Comparison of ENCODE assay signal across 12 cellular contexts in the genomic region with DNA sequence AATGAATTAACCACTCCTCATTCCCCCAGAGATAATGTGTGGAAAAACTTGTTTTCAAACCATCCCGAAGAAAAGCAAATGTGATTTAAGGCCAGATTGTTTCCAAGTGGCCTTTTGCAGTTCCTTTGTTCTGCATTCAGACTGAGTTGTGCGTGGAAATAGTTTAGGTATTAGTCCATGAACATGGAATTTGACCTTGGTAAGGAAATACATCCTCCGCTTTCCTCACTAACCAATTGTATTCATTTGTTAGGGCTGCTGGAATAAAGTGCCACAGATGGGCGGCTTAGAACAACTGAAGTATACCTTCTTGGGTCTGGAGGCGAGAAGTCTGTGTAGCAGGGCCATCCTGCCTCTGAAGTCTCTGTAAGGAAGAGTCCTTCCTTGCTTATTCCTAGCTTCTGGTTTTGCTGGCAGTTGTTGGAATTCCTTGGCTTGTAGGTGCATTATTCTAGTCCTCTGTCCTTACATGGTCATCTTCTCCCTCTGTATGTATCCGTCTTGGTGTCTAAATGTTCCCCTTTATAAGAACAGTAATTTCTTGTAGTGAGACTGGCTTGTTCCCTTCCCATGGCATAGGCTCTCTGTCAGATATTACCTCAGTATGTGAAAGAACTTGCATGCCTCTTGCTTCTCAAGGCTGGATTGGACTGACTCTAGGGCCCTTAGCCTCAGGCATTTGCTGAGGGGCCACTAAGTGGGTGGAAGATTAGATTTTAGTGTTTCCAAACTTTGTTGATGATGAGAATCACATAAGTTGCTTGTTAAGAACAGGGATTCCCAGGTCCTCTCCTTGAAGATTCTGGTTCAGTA. TPM values are rescaled to one million over a fixed set of nuclear protein-coding genes. Genes with fewer than 3 reads are reported as not detected.
DNase-seq lines count a peak whose midpoint lies in the region; ATAC-seq and TF ChIP-seq lines count a peak whose summit lies in the region.
"Had no signal": no experiment of that assay in that cellular context is flagged by ENCODE, and none has a peak within 500 bp of the region (broad histone marks: within the 10 kb centered on the region; RNA-seq: fewer than 3 reads in every experiment).

No MANE protein-coding gene starts in this region.

- H3K9me3 Mint-ChIP-seq in activated T-helper 1 cell treated with anti-CD3 and anti-CD28 coated beads, Interleukin-12 subunit alpha, Interleukin-12 subunit beta, Interleukin-2, Interleukin-4 antibody, amounts not matched to agents 30 ng/mL and 10 ng/mL and 1 ng/mL, durations not matched to agents 14 hours and 24 hours and 36 hours: no peaks in the 10 kb centered on the region
- H3K9me3 Mint-ChIP-seq: stimulated activated naive CD8-positive, alpha-beta T cell treated with anti-CD3 and anti-CD28 coated beads, Interleukin-15, Interleukin-2, amounts not matched to agents 100 ng/mL and 50 ng/mL, for 24 hours had no signal

- peaks cover 56% of the 10 kb centered on the region for H4K20me1 ChIP-seq in IMR-90 (ENCODE audit: insufficient read depth, low read length)

- H3K9me1 ChIP-seq in IMR-90 (ENCODE audit: insufficient read depth, low read length): peaks cover 23% of the 10 kb centered on the region

- H3K4me2 ChIP-seq in IMR-90 (ENCODE audit: low read depth, low read length) (peak overlapping the region; percentile 62), mesenchymal stem cell (ENCODE audit: low read length, poor library complexity, severe bottlenecking) (peak overlapping the region; percentile 0)

- H3K9ac ChIP-seq in IMR-90 (ENCODE audit: low read depth, low read length): peak overlapping the region; percentile 48; the same call in 1 of the 2 replicates
- H3K9ac ChIP-seq in mesenchymal stem cell (ENCODE audit: low read length): peak overlapping the region; percentile 29

- H3K9me3 ChIP-seq in IMR-90 (ENCODE audit: control insufficient read depth, insufficient read depth, low read length): no peaks in the 10 kb centered on the region
- no peaks in the 10 kb centered on the region for H3K9me3 ChIP-seq in mesenchymal stem cell (ENCODE audit: control insufficient read depth, low read length)
- no peaks in the 10 kb centered on the region for H3K9me3 ChIP-seq in transverse colon
- H3K9me3 ChIP-seq: left lung had no signal

- peaks cover 22% of the 10 kb centered on the region for H3K36me3 ChIP-seq in IMR-90 (ENCODE audit: control insufficient read depth, insufficient read depth, low read length)
- H3K36me3 ChIP-seq in mesenchymal stem cell (ENCODE audit: control insufficient read depth in 1 of 2, insufficient read depth in 2 of 2, low read depth in 1 of 2, low read length in 2 of 2): peaks cover 7 to 48% of the 10 kb centered on the region in 2 experiments
- no peaks in the 10 kb centered on the region for H3K36me3 ChIP-seq in transverse colon
- H3K36me3 ChIP-seq: left lung had no signal

- H3K4me1 ChIP-seq in IMR-90 (ENCODE audit: control insufficient read depth, insufficient read depth, low read length) (peaks cover 26% of the 10 kb centered on the region), mesenchymal stem cell (ENCODE audit: control insufficient read depth, insufficient read depth, low read depth, low read length) (peaks cover 9% of the 10 kb centered on the region), transverse colon (no peaks in the 10 kb centered on the region)

- peak overlapping the region; percentile 95 for H3K14ac ChIP-seq in IMR-90 (replicated peaks; ENCODE audit: low read depth, low read length)
- no peak overlapping the region for H3K14ac ChIP-seq in mesenchymal stem cell (ENCODE audit: low read length in 2 of 2)

- 0 out of 2 replicates have a peak, but pooled peaks have one; percentile 1 for TF ChIP-seq RAD21 in IMR-90 (IDR thresholded peaks at IDR 0.05; ENCODE audit: low read length)

- H3K56ac ChIP-seq in IMR-90 (ENCODE audit: extremely low read depth, insufficient read depth, low read length): peak overlapping the region; percentile 83

- no peak overlapping the region for H3K4me3 ChIP-seq in IMR-90 (ENCODE audit: insufficient read depth, low read depth, low read length)
- H3K4me3 ChIP-seq in choroid plexus epithelial cell (ENCODE audit: low read depth, low read length): no peak overlapping the region
- H3K4me3 ChIP-seq in mesenchymal stem cell (ENCODE audit: insufficient read depth in 1 of 2, low read depth in 1 of 2, low read length in 2 of 2): no peak overlapping the region
- H3K4me3 ChIP-seq in transverse colon: no peak overlapping the region
- H3K4me3 ChIP-seq: left lung had no signal

- TF ChIP-seq CTCF in IMR-90 (conservative IDR thresholded peaks at IDR 0.05; ENCODE audit: low read depth, low read length) (no peak), choroid plexus epithelial cell (conservative IDR thresholded peaks at IDR 0.05; ENCODE audit: low read depth, low read length) (no peak), transverse colon (IDR thresholded peaks at IDR 0.05) (no peak)

- WGBS in IMR-90 (ENCODE audit: extremely low coverage in 2 of 2, insufficient read length in 1 of 2), 2 experiments: 40% methylated on average over 1 of the region's 6 CpGs; no CpG with 5 or more reads in 1 of the 2 experiments
- WGBS in mesenchymal stem cell: 33% methylated on average over 5 of the region's 6 CpGs
- WGBS in transverse colon (ENCODE audit: low coverage in 1 of 2), 2 donors: 53 to 78% methylated on average over 2 to 6 of the region's 6 CpGs

- H4K8ac ChIP-seq in IMR-90 (ENCODE audit: low read depth in 2 of 2, low read length in 2 of 2): peak overlapping the region; percentile 48 to 88
- peak overlapping the region; percentile 55 for H4K8ac ChIP-seq in mesenchymal stem cell (ENCODE audit: low read length)

- dilution Hi-C loops in IMR-90 (cut with HindIII; ENCODE audit: low sequenced_read_pairs, unreplicated experiment): no loop called here

- H2BK120ac ChIP-seq in IMR-90 (ENCODE audit: low read depth, low read length): peak overlapping the region; percentile 83
- peak overlapping the region; percentile 64 for H2BK120ac ChIP-seq in mesenchymal stem cell (ENCODE audit: low read depth, low read length)

- DNase-seq in IMR-90: peak; percentile 95
- peak; percentile 97 for DNase-seq in choroid plexus epithelial cell (ENCODE audit: low read depth)
- DNase-seq in mesenchymal stem cell: peak; percentile 83
- no peak for DNase-seq in transverse colon
- DNase-seq in activated T-helper 1 cell treated with anti-CD3 and anti-CD28 coated beads, Interleukin-12 subunit alpha, Interleukin-12 subunit beta, Interleukin-2, Interleukin-4 antibody, amounts not matched to agents 30 ng/mL and 10 ng/mL and 1 ng/mL, durations not matched to agents 14 hours and 24 hours and 36 hours (ENCODE audit: low spot score): no peak
- no peak for DNase-seq in effector CD8-positive, alpha-beta T cell (lab: John Stamatoyannopoulos, UW)
- DNase-seq in NCI-H2196 treated with DMSO at 0.1 percent for 48 hours (lab: John Stamatoyannopoulos, UW; ENCODE audit: unreplicated experiment): no peak
- DNase-seq: effector memory CD4-positive, alpha-beta T cell; left lung; NCI-H1694 had no signal

- peak overlapping the region; percentile 27 for H4K5ac ChIP-seq in IMR-90 (ENCODE audit: low read depth, low read length)

- H3K27ac Mint-ChIP-seq in activated T-helper 1 cell treated with anti-CD3 and anti-CD28 coated beads, Interleukin-12 subunit alpha, Interleukin-12 subunit beta, Interleukin-2, Interleukin-4 antibody, amounts not matched to agents 30 ng/mL and 10 ng/mL and 1 ng/mL, durations not matched to agents 14 hours and 24 hours and 36 hours: no peak overlapping the region
- H3K27ac Mint-ChIP-seq: stimulated activated naive CD8-positive, alpha-beta T cell treated with anti-CD3 and anti-CD28 coated beads, Interleukin-15, Interleukin-2, amounts not matched to agents 100 ng/mL and 50 ng/mL, for 24 hours had no signal

- H4K91ac ChIP-seq in IMR-90 (ENCODE audit: insufficient read depth, low read depth, low read length) (peak overlapping the region; percentile 87), mesenchymal stem cell (ENCODE audit: low read length) (peak overlapping the region; percentile 59)

- peak overlapping the region; percentile 89 for H3K27ac ChIP-seq in IMR-90 (ENCODE audit: insufficient read depth, low read length)
- H3K27ac ChIP-seq in mesenchymal stem cell (ENCODE audit: low read length, poor library complexity, severe bottlenecking): peak overlapping the region; percentile 100
- H3K27ac ChIP-seq in transverse colon: peak overlapping the region in 3 of 4 donors; percentile 10 to 51 (median 42)
- H3K27ac ChIP-seq: left lung had no signal

- peak overlapping the region; percentile 0 for H2AK9ac ChIP-seq in IMR-90 (replicated peaks; ENCODE audit: low read depth, low read length, poor library complexity)

- H2AK5ac ChIP-seq in IMR-90 (ENCODE audit: low read depth, low read length) (peak overlapping the region; percentile 83), mesenchymal stem cell (ENCODE audit: low read length, severe bottlenecking) (peak overlapping the region; percentile 90)

- H2AFZ ChIP-seq in IMR-90 (replicated peaks; ENCODE audit: low read length, poor library complexity) (no peak overlapping the region), mesenchymal stem cell (ENCODE audit: low read depth, low read length) (no peak overlapping the region)

- peak overlapping the region; percentile 67 for H2BK15ac ChIP-seq in IMR-90 (ENCODE audit: low read depth, low read length)
- H2BK15ac ChIP-seq in mesenchymal stem cell (ENCODE audit: low read depth, poor library complexity, severe bottlenecking): peak overlapping the region; percentile 57

- H2BK12ac ChIP-seq in mesenchymal stem cell (ENCODE audit: low read length in 2 of 2): peak overlapping the region; percentile 21 to 94

- in situ Hi-C loops in IMR-90 (cut with MboI; ENCODE audit: low sequenced_read_pairs) (no loop called here), transverse colon (cut with MboI; ENCODE audit: low pct_ligation_motif_present in 1 of 4, low pct_unique_long_range_greater_than_20kb in 1 of 4, low sequenced_read_pairs in 3 of 4) (no loop called here)

- no peak overlapping the region for H3K4me3 Mint-ChIP-seq in activated T-helper 1 cell treated with anti-CD3 and anti-CD28 coated beads, Interleukin-12 subunit alpha, Interleukin-12 subunit beta, Interleukin-2, Interleukin-4 antibody, amounts not matched to agents 30 ng/mL and 10 ng/mL and 1 ng/mL, durations not matched to agents 14 hours and 24 hours and 36 hours
- H3K4me3 Mint-ChIP-seq: stimulated activated naive CD8-positive, alpha-beta T cell treated with anti-CD3 and anti-CD28 coated beads, Interleukin-15, Interleukin-2, amounts not matched to agents 100 ng/mL and 50 ng/mL, for 24 hours had no signal

- intact Hi-C loops in IMR-90 (cut with micrococcal nuclease) (no loop called here), transverse colon (cut with DNase I; ENCODE audit: low total_unique reads) (no loop called here)
- intact Hi-C loops in activated T-helper 1 cell treated with anti-CD3 and anti-CD28 coated beads, Interleukin-12 subunit alpha, Interleukin-12 subunit beta, Interleukin-2, Interleukin-4 antibody, amounts not matched to agents 30 ng/mL and 10 ng/mL and 1 ng/mL, durations not matched to agents 14 hours and 24 hours and 36 hours (cut with micrococcal nuclease): no loop called here

- no TSS peak for BruUV-seq in IMR-90 (replicated peaks; lab: Mats Ljungman, UMichigan)

- ATAC-seq in IMR-90 (ENCODE audit: low read depth) (peak; percentile 84), HG03139 (IDR thresholded peaks at IDR 0.05; ENCODE audit: unreplicated experiment) (no peak)
- ATAC-seq: left lung had no signal

- H2BK20ac ChIP-seq in IMR-90 (ENCODE audit: low read depth, low read length): peak overlapping the region; percentile 76

- POLR2A ChIA-PET in IMR-90 (lab: Charles Lee; ENCODE audit: unreplicated experiment): no interaction called here

- H3K23ac ChIP-seq in IMR-90 (ENCODE audit: low read depth, low read length) (peak overlapping the region; percentile 97), mesenchymal stem cell (ENCODE audit: low read length in 2 of 2) (peak overlapping the region in 1 of 2 experiments; percentile 29)

- TF ChIP-seq POLR2A in IMR-90 (IDR thresholded peaks at IDR 0.05; ENCODE audit: low read depth, low read length) (peak; percentile 71; the same call in 1 of the 2 replicates), transverse colon (IDR thresholded peaks at IDR 0.05) (no peak)

- no peak for TF ChIP-seq EP300 in transverse colon (IDR thresholded peaks at IDR 0.05; ENCODE audit: low read depth)

- H2BK5ac ChIP-seq in IMR-90 (ENCODE audit: low read depth, low read length, poor library complexity, severe bottlenecking) (peak overlapping the region; percentile 71), mesenchymal stem cell (ENCODE audit: low read depth, low read length, poor library complexity, severe bottlenecking) (peak overlapping the region; percentile 95)

- H3K36me3 Mint-ChIP-seq in activated T-helper 1 cell treated with anti-CD3 and anti-CD28 coated beads, Interleukin-12 subunit alpha, Interleukin-12 subunit beta, Interleukin-2, Interleukin-4 antibody, amounts not matched to agents 30 ng/mL and 10 ng/mL and 1 ng/mL, durations not matched to agents 14 hours and 24 hours and 36 hours (ENCODE audit: low read depth): no peaks in the 10 kb centered on the region

- H3K27me3 ChIP-seq in IMR-90 (ENCODE audit: control insufficient read depth, insufficient read depth, low read length) (no peaks in the 10 kb centered on the region), mesenchymal stem cell (ENCODE audit: control insufficient read depth in 1 of 2, insufficient read depth in 1 of 2, low read length in 2 of 2) (no peaks in the 10 kb centered on the region), transverse colon (no peaks in the 10 kb centered on the region)
- H3K27me3 ChIP-seq: left lung had no signal

- CTCF ChIA-PET in IMR-90 (lab: Yijun Ruan, JAX): no interaction called here

- peak overlapping the region; percentile 93 for H3K4ac ChIP-seq in IMR-90 (ENCODE audit: low read depth, low read length)
- peak overlapping the region; percentile 60 to 89 for H3K4ac ChIP-seq in mesenchymal stem cell (ENCODE audit: low read depth in 1 of 2, low read length in 2 of 2)

- peaks cover 10 to 67% of the 10 kb centered on the region in 2 experiments for H3K79me1 ChIP-seq in IMR-90 (ENCODE audit: low read depth in 1 of 2, low read length in 2 of 2)
- H3K79me1 ChIP-seq in mesenchymal stem cell (replicated peaks; ENCODE audit: low read length, poor library complexity, severe bottlenecking): no peaks in the 10 kb centered on the region

- H3K18ac ChIP-seq in IMR-90 (ENCODE audit: low read depth, low read length): peak overlapping the region; percentile 26
- peak overlapping the region; percentile 28 to 85 for H3K18ac ChIP-seq in mesenchymal stem cell (ENCODE audit: low read depth in 1 of 2, low read length in 2 of 2)

- H3K4me1 Mint-ChIP-seq in activated T-helper 1 cell treated with anti-CD3 and anti-CD28 coated beads, Interleukin-12 subunit alpha, Interleukin-12 subunit beta, Interleukin-2, Interleukin-4 antibody, amounts not matched to agents 30 ng/mL and 10 ng/mL and 1 ng/mL, durations not matched to agents 14 hours and 24 hours and 36 hours (ENCODE audit: low read depth): no peaks in the 10 kb centered on the region

- no peaks in the 10 kb centered on the region for H3K27me3 Mint-ChIP-seq in activated T-helper 1 cell treated with anti-CD3 and anti-CD28 coated beads, Interleukin-12 subunit alpha, Interleukin-12 subunit beta, Interleukin-2, Interleukin-4 antibody, amounts not matched to agents 30 ng/mL and 10 ng/mL and 1 ng/mL, durations not matched to agents 14 hours and 24 hours and 36 hours (ENCODE audit: insufficient read depth)

RNA-seq across cellular contexts. Expression of gene RAI14, which starts 53.9 kb away (rescaled TPM):
- total RNA-seq in IMR-90 (2012; rRNA removed) (267 and 361 TPM in 2 replicates), transverse colon (10 to 100 TPM; 13.9 to 18.3 (median 15.3) TPM)
- polyA plus RNA-seq in IMR-90 (2012; rRNA removed): 191 and 221 TPM in 2 replicates
- polyA plus RNA-seq in IMR-90 (2012; cell fraction: cytosol; rRNA removed): 68.3 and 80.0 TPM in 2 replicates
- 60.2 and 146 TPM in 2 replicates for polyA plus RNA-seq in IMR-90 (2012; cell fraction: nucleus; rRNA removed; ENCODE audit: low replicate concordance)
- 100 TPM for polyA plus RNA-seq in mesenchymal stem cell (2013, experiment 1 of 2)
- 99.7 TPM for polyA plus RNA-seq in mesenchymal stem cell (2013, experiment 2 of 2)
- total RNA-seq in activated T-helper 1 cell treated with anti-CD3 and anti-CD28 coated beads, Interleukin-12 subunit alpha, Interleukin-12 subunit beta, Interleukin-2, Interleukin-4 antibody, amounts not matched to agents 30 ng/mL and 10 ng/mL and 1 ng/mL, durations not matched to agents 14 hours and 24 hours and 36 hours: 1.2 and 1.5 TPM in 2 replicates

Comparison
In these comparisons a context has a peak if more than half of its experiments do, and no peak if none do; other contexts are left out.
1. DNase-seq: peak in IMR-90 (single experiment), choroid plexus epithelial cell (single experiment) and mesenchymal stem cell (single experiment); none in transverse colon (single experiment), activated T-helper 1 cell treated with anti-CD3 and anti-CD28 coated beads, Interleukin-12 subunit alpha, Interleukin-12 subunit beta, Interleukin-2, Interleukin-4 antibody, amounts not matched to agents 30 ng/mL and 10 ng/mL and 1 ng/mL, durations not matched to agents 14 hours and 24 hours and 36 hours (single experiment), effector CD8-positive, alpha-beta T cell (single experiment) and NCI-H2196 treated with DMSO at 0.1 percent for 48 hours (single experiment).
2. H3K27ac ChIP-seq: peak in every context shown above with its lines; median percentile 100 in mesenchymal stem cell; 89 in IMR-90; 42 in transverse colon.
3. RNA of gene RAI14, which starts 53.9 kb away (total RNA-seq): 267 to 361 TPM in IMR-90; 13.9 to 18.3 TPM in transverse colon and 1.2 to 1.5 TPM in activated T-helper 1 cell treated with anti-CD3 and anti-CD28 coated beads, Interleukin-12 subunit alpha, Interleukin-12 subunit beta, Interleukin-2, Interleukin-4 antibody, amounts not matched to agents 30 ng/mL and 10 ng/mL and 1 ng/mL, durations not matched to agents 14 hours and 24 hours and 36 hours; every median in the first group is over 10 times any median in the second.